In genomic region chr1:168234846-168235547, GRCh38 we compare ENCODE assay signal across 8 cellular contexts. TPM values are rescaled to one million over a fixed set of nuclear protein-coding genes. Genes with fewer than 3 reads are reported as not detected.
DNase-seq lines count a peak whose midpoint lies in the region; ATAC-seq, FAIRE-seq and TF ChIP-seq lines count a peak whose summit lies in the region.

No MANE protein-coding gene starts in this region.

- peaks cover 26% of the 10 kb centered on the region for H3K36me3 Mint-ChIP-seq in WTC11

- CTCF ChIA-PET in A549 (lab: Yijun Ruan, JAX): interaction anchor here (0.6 to 4.0 kb wide), 26 partner anchors 8 to 814 kb away, joined by 3 to 17 read pairs (median 4); partner anchors contain the start of gene SFT2D2
- CTCF ChIA-PET in GM10248 (lab: Yijun Ruan, JAX): interaction anchor here (0.7 to 3.7 kb wide), 30 partner anchors 9 to 520 kb away, joined by 3 to 39 read pairs (median 4); partner anchors contain the start of gene SFT2D2
- CTCF ChIA-PET in WTC11 (lab: Charles Lee): interaction anchor here (0.5 to 2.3 kb wide), 56 partner anchors 9 to 518 kb away, joined by 3 to 39 read pairs (median 4); partner anchors contain the start of genes GPR161, SFT2D2, TBX19 and TIPRL

- H3K4me2 ChIP-seq in A549 (peak overlapping the region; percentile 16; the same call in 1 of the 3 replicates), parathyroid adenoma (ENCODE audit: low read length) (no peak overlapping the region)

- H3K9ac ChIP-seq in parathyroid adenoma: no peak overlapping the region

- no peak overlapping the region for H3K4me3 ChIP-seq in A549
- no peak overlapping the region for H3K4me3 ChIP-seq in parathyroid adenoma (ENCODE audit: low read depth, low read length)

- DNase-seq in A549 (ENCODE audit: low read depth in 1 of 2, low spot score in 1 of 2) (peak; percentile 65 to 84), GM10248 (ENCODE audit: extremely low spot score) (peak; percentile 52), NCI-H146 treated with DMSO at 0.1 percent for 48 hours (lab: John Stamatoyannopoulos, UW; ENCODE audit: unreplicated experiment) (peak; percentile 11), WTC11 (ENCODE audit: low spot score) (peak; percentile 43), erythroblast (lab: John Stamatoyannopoulos, UW) (peak; percentile 53 to 59), middle frontal gyrus (ENCODE audit: extremely low spot score, low spot score) (no peak)

- TF ChIP-seq EP300 in A549 (IDR thresholded peaks at IDR 0.05): no peak

- H3K4me1 Mint-ChIP-seq in WTC11: no peaks in the 10 kb centered on the region

- peak; percentile 7 for FAIRE-seq in A549 (lab: Jason Lieb, UNC)

- no peak overlapping the region for H3K27ac Mint-ChIP-seq in WTC11

- H3K9me3 ChIP-seq in A549: no peaks in the 10 kb centered on the region
- no peaks in the 10 kb centered on the region for H3K9me3 ChIP-seq in parathyroid adenoma (ENCODE audit: control insufficient read depth, low read length)

- H3K27ac ChIP-seq in A549 (0 out of 6 replicates have a peak overlapping the region, but pooled peaks of 1 of the 2 experiments have one; percentile 19), parathyroid adenoma (no peak overlapping the region)

- TF ChIP-seq RAD21 in A549 (conservative IDR thresholded peaks at IDR 0.05 in 1 of 2, IDR thresholded peaks at IDR 0.05 in 1 of 2): peak; percentile 55 to 68

- no peaks in the 10 kb centered on the region for H3K9me3 Mint-ChIP-seq in WTC11

- no peaks in the 10 kb centered on the region for H3K79me2 ChIP-seq in parathyroid adenoma

- no peaks in the 10 kb centered on the region for H3K36me3 ChIP-seq in parathyroid adenoma (ENCODE audit: control insufficient read depth, insufficient read depth, low read length)

- no peaks in the 10 kb centered on the region for H3K27me3 ChIP-seq in parathyroid adenoma (ENCODE audit: control insufficient read depth, insufficient read depth, low read length)

- H3K4me3 Mint-ChIP-seq in WTC11: no peak overlapping the region

- POLR2A ChIA-PET in A549 (lab: Yijun Ruan, JAX) (interaction anchor here (1.0 to 1.9 kb wide), 2 partner anchors 9 to 56 kb away, joined by 3 to 16 read pairs; partner anchors contain the start of genes SFT2D2 and TIPRL), GM10248 (lab: Yijun Ruan, JAX) (interaction anchor here (0.5 to 2.0 kb wide), 5 partner anchors 9 to 519 kb away, joined by 3 to 4 read pairs (median 3); partner anchors contain the start of gene SFT2D2), WTC11 (lab: Charles Lee) (interaction anchor here (0.6 to 2.0 kb wide), 2 partner anchors 9 to 1222 kb away, joined by 4 to 7 read pairs; partner anchors contain the start of gene SFT2D2)

- TF ChIP-seq POLR2A in A549 (IDR thresholded peaks at IDR 0.05; ENCODE audit: low read length) (no peak), erythroblast (IDR thresholded peaks at IDR 0.05; ENCODE audit: low read length) (no peak)

- ATAC-seq in A549 (peak; percentile 87 to 94), HG02610 (IDR thresholded peaks at IDR 0.05; ENCODE audit: unreplicated experiment) (peak; percentile 80), WTC11 (peak; percentile 100)

- 80% methylated on average over 8 of the region's 8 CpGs for WGBS in A549 (ENCODE audit: missing lambda C conversion rate)

- no peaks in the 10 kb centered on the region for H3K27me3 Mint-ChIP-seq in WTC11 (ENCODE audit: low read depth)

- H3K4me1 ChIP-seq in A549: peaks cover 53% of the 10 kb centered on the region
- H3K4me1 ChIP-seq in parathyroid adenoma: no peaks in the 10 kb centered on the region

- H2AFZ ChIP-seq in parathyroid adenoma: no peak overlapping the region

- peak; percentile 54 for TF ChIP-seq CTCF in A549 (IDR thresholded peaks at IDR 0.05)
- peak; percentile 59 for TF ChIP-seq CTCF in GM10248 (IDR thresholded peaks at IDR 0.05; ENCODE audit: control extremely low read depth, extremely low read depth, low read depth, missing control alignments)
- TF ChIP-seq CTCF in WTC11 (IDR thresholded peaks at IDR 0.05): peak; percentile 68
- TF ChIP-seq CTCF in parathyroid adenoma (IDR thresholded peaks at IDR 0.05): peak; percentile 24

TF ChIP-seq in A549, 52 proteins besides CTCF, POLR2A, EP300 and RAD21:
- TF ChIP-seq SMC3 (IDR thresholded peaks at IDR 0.05): peak; percentile 41
- TF ChIP-seq, protein P1, sequence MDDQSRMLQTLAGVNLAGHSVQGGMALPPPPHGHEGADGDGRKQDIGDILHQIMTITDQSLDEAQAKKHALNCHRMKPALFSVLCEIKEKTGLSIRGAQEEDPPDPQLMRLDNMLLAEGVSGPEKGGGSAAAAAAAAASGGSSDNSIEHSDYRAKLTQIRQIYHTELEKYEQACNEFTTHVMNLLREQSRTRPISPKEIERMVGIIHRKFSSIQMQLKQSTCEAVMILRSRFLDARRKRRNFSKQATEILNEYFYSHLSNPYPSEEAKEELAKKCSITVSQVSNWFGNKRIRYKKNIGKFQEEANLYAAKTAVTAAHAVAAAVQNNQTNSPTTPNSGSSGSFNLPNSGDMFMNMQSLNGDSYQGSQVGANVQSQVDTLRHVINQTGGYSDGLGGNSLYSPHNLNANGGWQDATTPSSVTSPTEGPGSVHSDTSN (IDR thresholded peaks at IDR 0.05): no peak
- no peak for TF ChIP-seq ZSCAN20 (CRISPR knock-in tag; IDR thresholded peaks at IDR 0.05)

TF ChIP-seq in WTC11, 78 proteins besides CTCF, POLR2A, EP300 and RAD21 (continues in another document):
- TF ChIP-seq JUN (CRISPR knock-in tag; IDR thresholded peaks at IDR 0.05) (no peak), ZNF425 (CRISPR knock-in tag; conservative IDR thresholded peaks at IDR 0.05) (no peak), GRHL2 (CRISPR knock-in tag; IDR thresholded peaks at IDR 0.05; ENCODE audit: insufficient replicate concordance, severe bottlenecking) (no peak)
- TF ChIP-seq, protein P2, sequence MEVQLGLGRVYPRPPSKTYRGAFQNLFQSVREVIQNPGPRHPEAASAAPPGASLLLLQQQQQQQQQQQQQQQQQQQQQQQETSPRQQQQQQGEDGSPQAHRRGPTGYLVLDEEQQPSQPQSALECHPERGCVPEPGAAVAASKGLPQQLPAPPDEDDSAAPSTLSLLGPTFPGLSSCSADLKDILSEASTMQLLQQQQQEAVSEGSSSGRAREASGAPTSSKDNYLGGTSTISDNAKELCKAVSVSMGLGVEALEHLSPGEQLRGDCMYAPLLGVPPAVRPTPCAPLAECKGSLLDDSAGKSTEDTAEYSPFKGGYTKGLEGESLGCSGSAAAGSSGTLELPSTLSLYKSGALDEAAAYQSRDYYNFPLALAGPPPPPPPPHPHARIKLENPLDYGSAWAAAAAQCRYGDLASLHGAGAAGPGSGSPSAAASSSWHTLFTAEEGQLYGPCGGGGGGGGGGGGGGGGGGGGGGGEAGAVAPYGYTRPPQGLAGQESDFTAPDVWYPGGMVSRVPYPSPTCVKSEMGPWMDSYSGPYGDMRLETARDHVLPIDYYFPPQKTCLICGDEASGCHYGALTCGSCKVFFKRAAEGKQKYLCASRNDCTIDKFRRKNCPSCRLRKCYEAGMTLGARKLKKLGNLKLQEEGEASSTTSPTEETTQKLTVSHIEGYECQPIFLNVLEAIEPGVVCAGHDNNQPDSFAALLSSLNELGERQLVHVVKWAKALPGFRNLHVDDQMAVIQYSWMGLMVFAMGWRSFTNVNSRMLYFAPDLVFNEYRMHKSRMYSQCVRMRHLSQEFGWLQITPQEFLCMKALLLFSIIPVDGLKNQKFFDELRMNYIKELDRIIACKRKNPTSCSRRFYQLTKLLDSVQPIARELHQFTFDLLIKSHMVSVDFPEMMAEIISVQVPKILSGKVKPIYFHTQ (CRISPR knock-in tag; IDR thresholded peaks at IDR 0.05): no peak

RNA-seq across cellular contexts. Expression of gene SFT2D2, which starts 9.2 kb away (rescaled TPM):
- 40.1 and 43.8 TPM in 2 replicates for polyA plus RNA-seq in A549 (2011; rRNA removed)
- polyA plus RNA-seq in A549 (2012; cell fraction: cytosol; rRNA removed): 9.6 and 12.2 TPM in 2 replicates
- polyA plus RNA-seq in A549 (2012; cell fraction: nucleus; rRNA removed): 5.5 and 10.4 TPM in 2 replicates
- 12.3 to 14.1 TPM (median 12.8 TPM) in 3 replicates for polyA plus RNA-seq in A549 (2017; fragmentation: RNase III; extraction: RNeasy Plus Mini Kit Qiagen cat#74134 plus additional on column Dnase treatment)
- 105 and 117 TPM in 2 replicates for polyA minus RNA-seq in A549 (2011; rRNA and poly(A)+ RNA removed)
- 23.2 to 28.1 TPM (median 25.2 TPM) in 3 replicates for total RNA-seq in WTC11 (2021)

RNA-seq across cellular contexts. Expression of gene TBX19, which starts 45.7 kb away (rescaled TPM):
- polyA plus RNA-seq in A549 (2011; rRNA removed) (1.7 and 2.0 TPM in 2 replicates), A549 (2017; fragmentation: RNase III; extraction: RNeasy Plus Mini Kit Qiagen cat#74134 plus additional on column Dnase treatment) (0.97 to 1.0 TPM (median 0.98 TPM) in 3 replicates)
- 0.69 and 0.89 TPM in 2 replicates for polyA plus RNA-seq in A549 (2012; cell fraction: cytosol; rRNA removed)
- polyA plus RNA-seq in A549 (2012; cell fraction: nucleus; rRNA removed): 2.6 and 2.9 TPM in 2 replicates
- 1.2 TPM in 2 replicates for polyA minus RNA-seq in A549 (2011; rRNA and poly(A)+ RNA removed)
- 1.2 to 1.3 TPM (median 1.2 TPM) in 3 replicates for total RNA-seq in WTC11 (2021)

RNA-seq across cellular contexts. Expression of gene TIPRL, which starts 56.2 kb away (rescaled TPM):
- polyA plus RNA-seq in A549 (2011; rRNA removed) (47.5 and 70.7 TPM in 2 replicates), A549 (2017; fragmentation: RNase III; extraction: RNeasy Plus Mini Kit Qiagen cat#74134 plus additional on column Dnase treatment) (31.6 to 38.3 TPM (median 34.4 TPM) in 3 replicates)
- 12.3 and 14.5 TPM in 2 replicates for polyA plus RNA-seq in A549 (2012; cell fraction: cytosol; rRNA removed)
- 4.2 and 5.9 TPM in 2 replicates for polyA plus RNA-seq in A549 (2012; cell fraction: nucleus; rRNA removed)
- 9.3 and 11.9 TPM in 2 replicates for polyA minus RNA-seq in A549 (2011; rRNA and poly(A)+ RNA removed)
- 25.3 to 25.8 TPM (median 25.4 TPM) in 3 replicates for total RNA-seq in WTC11 (2021)

Comparison
In these comparisons a context has a peak if more than half of its experiments do, and no peak if none do; other contexts are left out.
1. Of the 8 proteins assayed by ChIP-seq in both WTC11 and A549: peak only in WTC11: none; only in A549: none; in both: CTCF; in neither: 7.